In genomic region chr16:75565640-75566039, GRCh38 we compare ENCODE assay signal across 8 cellular contexts. TPM values are rescaled to one million over a fixed set of nuclear protein-coding genes. Genes with fewer than 3 reads are reported as not detected.
DNase-seq lines count a peak whose midpoint lies in the region; ATAC-seq, FAIRE-seq and TF ChIP-seq lines count a peak whose summit lies in the region.

No MANE protein-coding gene starts in this region.

- H3K27ac ChIP-seq in OCI-LY3 (ENCODE audit: low read length) (peak overlapping the region; percentile 44), pancreas (peak overlapping the region in 3 of 4 donors; percentile 56 to 79 (median 68))

- H3K27me3 ChIP-seq in OCI-LY3 (ENCODE audit: low read depth, low read length) (peaks cover 19% of the 10 kb centered on the region), pancreas (no peaks in the 10 kb centered on the region)

- H3K79me2 ChIP-seq in OCI-LY3 (ENCODE audit: low read length): peaks cover 17% of the 10 kb centered on the region

- H3K4me1 Mint-ChIP-seq in stimulated activated naive CD8-positive, alpha-beta T cell treated with anti-CD3 and anti-CD28 coated beads, Interleukin-15, Interleukin-2, amounts not matched to agents 100 ng/mL and 50 ng/mL, for 24 hours (ENCODE audit: low read depth): peaks cover 44% of the 10 kb centered on the region

- no peak for ATAC-seq in stimulated activated naive CD8-positive, alpha-beta T cell treated with anti-CD3 and anti-CD28 coated beads, Interleukin-15, Interleukin-2, amounts not matched to agents 100 U/mL and 50 U/mL, for 24 hours
- no peak for ATAC-seq in pancreas

- peak overlapping the region; percentile 94 for H2AFZ ChIP-seq in OCI-LY3 (ENCODE audit: low read depth, low read length)

- FAIRE-seq in pancreas (lab: Jason Lieb, UNC): no peak

- peak overlapping the region; percentile 91 for H3K4me3 ChIP-seq in OCI-LY3 (ENCODE audit: low read length)
- H3K4me3 ChIP-seq in epithelial cell of proximal tubule (ENCODE audit: low read depth, low read length): peak overlapping the region; percentile 98
- H3K4me3 ChIP-seq in pancreas: peak overlapping the region; percentile 74 to 97 (median 96)

- peak overlapping the region; percentile 75 for H3K9ac ChIP-seq in OCI-LY3 (ENCODE audit: low read length)

- TF ChIP-seq CTCF in OCI-LY3 (IDR thresholded peaks at IDR 0.05; ENCODE audit: low read depth, low read length): no peak
- TF ChIP-seq CTCF in epithelial cell of proximal tubule (conservative IDR thresholded peaks at IDR 0.05; ENCODE audit: low read depth, low read length): no peak
- TF ChIP-seq CTCF in pancreas (IDR thresholded peaks at IDR 0.05): no peak

- peaks cover 49% of the 10 kb centered on the region for H3K4me1 ChIP-seq in OCI-LY3 (ENCODE audit: low read length)
- peaks cover 0 to 15% (median 9%) of the 10 kb centered on the region in 3 donors for H3K4me1 ChIP-seq in pancreas

- peaks cover 11% of the 10 kb centered on the region for H3K27me3 Mint-ChIP-seq in stimulated activated naive CD8-positive, alpha-beta T cell treated with anti-CD3 and anti-CD28 coated beads, Interleukin-15, Interleukin-2, amounts not matched to agents 100 ng/mL and 50 ng/mL, for 24 hours

- peak overlapping the region; percentile 68 for H3K4me2 ChIP-seq in OCI-LY3 (ENCODE audit: low read length)

- no peak for DNase-seq in stimulated activated naive CD8-positive, alpha-beta T cell treated with anti-CD3 and anti-CD28 coated beads, Interleukin-15, Interleukin-2, amounts not matched to agents 100 U/mL and 50 U/mL, for 24 hours
- DNase-seq in epithelial cell of proximal tubule (ENCODE audit: low read depth) (no peak), pancreas (no peak), mesenteric fat pad (ENCODE audit: low spot score) (no peak), germinal center (ENCODE audit: low spot score) (no peak), SHP77 (lab: John Stamatoyannopoulos, UW) (no peak)

- no peaks in the 10 kb centered on the region for H3K9me3 Mint-ChIP-seq in stimulated activated naive CD8-positive, alpha-beta T cell treated with anti-CD3 and anti-CD28 coated beads, Interleukin-15, Interleukin-2, amounts not matched to agents 100 ng/mL and 50 ng/mL, for 24 hours

- 5 to 7% methylated on average over 15 of the region's 15 CpGs for WGBS in pancreas, 2 donors

- peaks cover 5% of the 10 kb centered on the region for H3K36me3 Mint-ChIP-seq in stimulated activated naive CD8-positive, alpha-beta T cell treated with anti-CD3 and anti-CD28 coated beads, Interleukin-15, Interleukin-2, amounts not matched to agents 100 ng/mL and 50 ng/mL, for 24 hours (ENCODE audit: low read depth)

- intact Hi-C loops in pancreas (cut with DNase I): no loop called here

- peaks cover 20% of the 10 kb centered on the region for H4K20me1 ChIP-seq in OCI-LY3 (ENCODE audit: insufficient read depth, low read length)

- H3K36me3 ChIP-seq in OCI-LY3 (replicated peaks; ENCODE audit: low read depth, low read length) (peaks cover 29% of the 10 kb centered on the region), pancreas (peaks cover 0 to 9% (median 0%) of the 10 kb centered on the region in 3 donors)

- H3K4me3 Mint-ChIP-seq in stimulated activated naive CD8-positive, alpha-beta T cell treated with anti-CD3 and anti-CD28 coated beads, Interleukin-15, Interleukin-2, amounts not matched to agents 100 ng/mL and 50 ng/mL, for 24 hours: peak overlapping the region; percentile 99

- H3K27ac Mint-ChIP-seq in stimulated activated naive CD8-positive, alpha-beta T cell treated with anti-CD3 and anti-CD28 coated beads, Interleukin-15, Interleukin-2, amounts not matched to agents 100 ng/mL and 50 ng/mL, for 24 hours: peak overlapping the region; percentile 98

- H3K9me3 ChIP-seq in OCI-LY3 (ENCODE audit: insufficient read depth, low read length): no peaks in the 10 kb centered on the region
- H3K9me3 ChIP-seq in pancreas: no peaks in the 10 kb centered on the region

RNA-seq across cellular contexts. Expression of gene GABARAPL2, which starts 0.5 kb away (rescaled TPM):
- total RNA-seq in epithelial cell of proximal tubule: 57.6 and 79.8 TPM in 2 replicates
- total RNA-seq in pancreas: 10 to 100 TPM; 29.9 to 61.2 (median 34.3) TPM
- polyA plus RNA-seq in pancreas: 100 to 1,000 TPM in 1 of 2 donors, 10 to 100 TPM in 1; 44.1 to 117 TPM
- total RNA-seq in mesenteric fat pad: 102 TPM

RNA-seq across cellular contexts. Expression of gene TMEM231, which starts 9.6 kb away (rescaled TPM):
- total RNA-seq in epithelial cell of proximal tubule (12.5 and 14.0 TPM in 2 replicates), pancreas (1 to 10 TPM; 2.5 to 5.3 (median 4.1) TPM), mesenteric fat pad (7.2 TPM)
- 1 to 10 TPM; 3.0 to 6.6 TPM for polyA plus RNA-seq in pancreas

RNA-seq across cellular contexts. Expression of gene CHST5, which starts 29.7 kb away (rescaled TPM):
- not detected in 2 replicates for total RNA-seq in epithelial cell of proximal tubule
- total RNA-seq in pancreas: under 1 TPM in 5 of 6 donors, not detected in 1; 0.06 to 0.28 (median 0.13) TPM
- under 1 TPM; 0.15 to 0.16 TPM for polyA plus RNA-seq in pancreas
- total RNA-seq in mesenteric fat pad: not detected

RNA-seq across cellular contexts. Expression of gene ADAT1, which starts 57.4 kb away (rescaled TPM):
- total RNA-seq in epithelial cell of proximal tubule (47.0 and 71.4 TPM in 2 replicates), pancreas (10 to 100 TPM in 5 of 6 donors, 1 to 10 TPM in 1; 9.2 to 20.5 (median 15.9) TPM), mesenteric fat pad (32.6 TPM)
- 10 to 100 TPM in 1 of 2 donors, 1 to 10 TPM in 1; 9.4 to 14.4 TPM for polyA plus RNA-seq in pancreas
